ENCODE assay signal across 6 cellular contexts in the genomic region with DNA sequence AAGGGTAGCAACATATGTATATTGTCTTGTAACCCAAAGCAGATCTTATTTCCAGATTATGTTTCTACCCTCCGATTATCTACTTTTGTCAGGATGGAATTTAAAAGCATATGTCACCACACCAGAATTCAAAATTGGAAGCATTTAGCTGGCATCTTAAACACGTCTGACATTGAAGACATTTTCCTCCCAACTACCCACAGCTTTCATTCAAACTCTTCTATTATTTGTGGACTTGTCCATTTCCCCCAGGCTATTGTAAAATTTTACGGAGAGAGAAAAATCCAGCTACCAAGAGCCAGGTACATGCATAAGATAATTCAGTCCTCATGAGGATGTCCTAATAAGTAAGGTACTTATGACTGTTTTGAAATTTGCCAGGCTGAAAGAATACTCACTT.
"Had no signal": no experiment of that assay in that cellular context is flagged by ENCODE, and none has a peak within 500 bp of the region (broad histone marks: within the 10 kb centered on the region; RNA-seq: fewer than 3 reads in every experiment).

No MANE protein-coding gene starts in this region.

- H3K4me3 Mint-ChIP-seq: IgD-negative memory B cell had no signal

- H3K4me3 ChIP-seq: K562 had no signal

- H3K27ac ChIP-seq: HL-60 had no signal

- H3K36me3 Mint-ChIP-seq: IgD-negative memory B cell had no signal

- ATAC-seq: HepG2, K562 had no signal

- DNase-seq: IMR-90, KBM-7 had no signal

- H3K4me1 Mint-ChIP-seq: IgD-negative memory B cell had no signal

- H3K27me3 Mint-ChIP-seq: IgD-negative memory B cell had no signal
